Comparison of ENCODE assay signal across 1 cellular context in the genomic region with DNA sequence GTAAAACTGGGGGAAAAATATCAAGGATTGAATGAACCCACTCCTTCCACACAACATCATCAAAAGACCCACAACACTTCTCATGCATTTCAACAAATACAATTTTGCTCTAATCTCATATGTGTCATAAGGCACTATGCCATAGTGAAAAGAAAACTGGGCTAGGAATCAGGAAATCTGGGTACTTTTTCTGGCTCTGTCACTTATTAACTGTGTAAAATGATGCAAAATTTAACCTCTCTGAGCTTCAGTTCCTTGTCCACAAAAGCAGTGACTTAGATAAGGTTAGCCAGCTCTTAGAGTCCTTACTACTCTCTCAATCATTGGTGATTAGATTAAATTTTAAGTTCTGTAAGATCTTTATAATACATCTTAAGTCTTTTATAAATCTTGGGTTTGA.
TF ChIP-seq lines count a peak whose summit lies in the region.

No MANE protein-coding gene starts in this region.

TF ChIP-seq in GM12878, 131 proteins besides CTCF, POLR2A, EP300 and RAD21 (continued from another document):
- no peak for TF ChIP-seq SMAD1 (IDR thresholded peaks at IDR 0.05; ENCODE audit: low read depth, partially characterized antibody)
- TF ChIP-seq CEBPB (IDR thresholded peaks at IDR 0.05; ENCODE audit: borderline replicate concordance in 1 of 2, low read depth in 2 of 2, low read length in 2 of 2), result no peak
